ENCODE assay signal across 1 cellular context in the genomic region with DNA sequence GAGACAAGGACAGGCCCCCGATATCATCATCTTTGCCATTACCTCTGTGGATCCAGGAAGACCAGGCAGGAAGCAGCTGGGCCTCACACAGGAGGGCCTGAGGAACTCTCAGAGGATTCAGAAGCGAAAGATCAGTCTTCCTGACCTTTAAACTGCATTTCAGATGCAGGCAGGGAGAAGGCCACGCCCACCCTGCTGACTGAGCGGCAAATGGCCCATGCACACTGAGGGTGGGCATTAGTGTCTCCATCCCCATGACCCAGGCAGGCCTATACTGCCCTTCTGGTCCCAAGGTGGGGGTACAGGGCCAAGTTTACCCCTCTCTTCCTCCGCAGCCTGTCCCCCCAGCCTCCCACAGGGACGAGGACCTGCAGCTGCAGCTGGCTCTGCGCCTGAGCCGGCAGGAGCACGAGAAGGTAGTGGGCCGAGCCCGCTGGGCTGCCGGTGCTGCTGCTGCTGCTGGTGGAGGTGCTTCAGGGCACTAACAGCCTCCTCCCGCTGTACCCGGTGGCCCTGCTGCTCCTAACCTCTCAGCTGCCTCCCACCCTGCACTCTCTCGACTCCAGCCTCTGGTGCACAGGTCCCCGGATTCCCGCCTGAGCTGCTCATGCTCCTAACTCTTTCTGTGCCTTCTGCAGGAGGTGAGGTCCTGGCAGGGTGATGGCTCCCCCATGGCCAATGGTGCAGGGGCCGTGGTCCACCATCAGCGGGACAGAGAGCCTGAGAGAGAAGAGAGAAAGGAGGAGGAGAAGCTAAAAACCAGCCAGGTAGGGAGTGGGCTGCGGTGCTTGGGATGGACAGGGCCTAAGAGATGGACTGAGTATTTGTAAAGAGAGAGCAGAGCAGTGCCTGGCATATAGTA.
A peak's percentile ranks its signal among the peaks of the same experiment; 100 is the strongest.
TF ChIP-seq lines count a peak whose summit lies in the region.

No MANE protein-coding gene starts in this region.

TF ChIP-seq in HepG2, 621 proteins besides CTCF, POLR2A, EP300 and RAD21 (continued from another document and continues in another):
- TF ChIP-seq, protein P1, sequence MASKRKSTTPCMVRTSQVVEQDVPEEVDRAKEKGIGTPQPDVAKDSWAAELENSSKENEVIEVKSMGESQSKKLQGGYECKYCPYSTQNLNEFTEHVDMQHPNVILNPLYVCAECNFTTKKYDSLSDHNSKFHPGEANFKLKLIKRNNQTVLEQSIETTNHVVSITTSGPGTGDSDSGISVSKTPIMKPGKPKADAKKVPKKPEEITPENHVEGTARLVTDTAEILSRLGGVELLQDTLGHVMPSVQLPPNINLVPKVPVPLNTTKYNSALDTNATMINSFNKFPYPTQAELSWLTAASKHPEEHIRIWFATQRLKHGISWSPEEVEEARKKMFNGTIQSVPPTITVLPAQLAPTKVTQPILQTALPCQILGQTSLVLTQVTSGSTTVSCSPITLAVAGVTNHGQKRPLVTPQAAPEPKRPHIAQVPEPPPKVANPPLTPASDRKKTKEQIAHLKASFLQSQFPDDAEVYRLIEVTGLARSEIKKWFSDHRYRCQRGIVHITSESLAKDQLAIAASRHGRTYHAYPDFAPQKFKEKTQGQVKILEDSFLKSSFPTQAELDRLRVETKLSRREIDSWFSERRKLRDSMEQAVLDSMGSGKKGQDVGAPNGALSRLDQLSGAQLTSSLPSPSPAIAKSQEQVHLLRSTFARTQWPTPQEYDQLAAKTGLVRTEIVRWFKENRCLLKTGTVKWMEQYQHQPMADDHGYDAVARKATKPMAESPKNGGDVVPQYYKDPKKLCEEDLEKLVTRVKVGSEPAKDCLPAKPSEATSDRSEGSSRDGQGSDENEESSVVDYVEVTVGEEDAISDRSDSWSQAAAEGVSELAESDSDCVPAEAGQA (IDR thresholded peaks at IDR 0.05; ENCODE audit: low read depth): peak; percentile 11; the same call in 1 of the 2 replicates
- TF ChIP-seq, protein P1 (CRISPR knock-in tag; IDR thresholded peaks at IDR 0.05; ENCODE audit: borderline replicate concordance): no peak
- TF ChIP-seq ZNF83 (CRISPR knock-in tag; IDR thresholded peaks at IDR 0.05; ENCODE audit: borderline replicate concordance): 0 out of 2 replicates have a peak, but pooled peaks have one; percentile 45
- TF ChIP-seq ELF3 (CRISPR knock-in tag; IDR thresholded peaks at IDR 0.05): no peak
- TF ChIP-seq ZNF570 (CRISPR knock-in tag; IDR thresholded peaks at IDR 0.05; ENCODE audit: borderline replicate concordance): no peak
- TF ChIP-seq SNRNP70 (IDR thresholded peaks at IDR 0.05; ENCODE audit: low read depth, low read length): no peak
- no peak for TF ChIP-seq ZNF335 (CRISPR knock-in tag; IDR thresholded peaks at IDR 0.05)
- TF ChIP-seq, protein P2, sequence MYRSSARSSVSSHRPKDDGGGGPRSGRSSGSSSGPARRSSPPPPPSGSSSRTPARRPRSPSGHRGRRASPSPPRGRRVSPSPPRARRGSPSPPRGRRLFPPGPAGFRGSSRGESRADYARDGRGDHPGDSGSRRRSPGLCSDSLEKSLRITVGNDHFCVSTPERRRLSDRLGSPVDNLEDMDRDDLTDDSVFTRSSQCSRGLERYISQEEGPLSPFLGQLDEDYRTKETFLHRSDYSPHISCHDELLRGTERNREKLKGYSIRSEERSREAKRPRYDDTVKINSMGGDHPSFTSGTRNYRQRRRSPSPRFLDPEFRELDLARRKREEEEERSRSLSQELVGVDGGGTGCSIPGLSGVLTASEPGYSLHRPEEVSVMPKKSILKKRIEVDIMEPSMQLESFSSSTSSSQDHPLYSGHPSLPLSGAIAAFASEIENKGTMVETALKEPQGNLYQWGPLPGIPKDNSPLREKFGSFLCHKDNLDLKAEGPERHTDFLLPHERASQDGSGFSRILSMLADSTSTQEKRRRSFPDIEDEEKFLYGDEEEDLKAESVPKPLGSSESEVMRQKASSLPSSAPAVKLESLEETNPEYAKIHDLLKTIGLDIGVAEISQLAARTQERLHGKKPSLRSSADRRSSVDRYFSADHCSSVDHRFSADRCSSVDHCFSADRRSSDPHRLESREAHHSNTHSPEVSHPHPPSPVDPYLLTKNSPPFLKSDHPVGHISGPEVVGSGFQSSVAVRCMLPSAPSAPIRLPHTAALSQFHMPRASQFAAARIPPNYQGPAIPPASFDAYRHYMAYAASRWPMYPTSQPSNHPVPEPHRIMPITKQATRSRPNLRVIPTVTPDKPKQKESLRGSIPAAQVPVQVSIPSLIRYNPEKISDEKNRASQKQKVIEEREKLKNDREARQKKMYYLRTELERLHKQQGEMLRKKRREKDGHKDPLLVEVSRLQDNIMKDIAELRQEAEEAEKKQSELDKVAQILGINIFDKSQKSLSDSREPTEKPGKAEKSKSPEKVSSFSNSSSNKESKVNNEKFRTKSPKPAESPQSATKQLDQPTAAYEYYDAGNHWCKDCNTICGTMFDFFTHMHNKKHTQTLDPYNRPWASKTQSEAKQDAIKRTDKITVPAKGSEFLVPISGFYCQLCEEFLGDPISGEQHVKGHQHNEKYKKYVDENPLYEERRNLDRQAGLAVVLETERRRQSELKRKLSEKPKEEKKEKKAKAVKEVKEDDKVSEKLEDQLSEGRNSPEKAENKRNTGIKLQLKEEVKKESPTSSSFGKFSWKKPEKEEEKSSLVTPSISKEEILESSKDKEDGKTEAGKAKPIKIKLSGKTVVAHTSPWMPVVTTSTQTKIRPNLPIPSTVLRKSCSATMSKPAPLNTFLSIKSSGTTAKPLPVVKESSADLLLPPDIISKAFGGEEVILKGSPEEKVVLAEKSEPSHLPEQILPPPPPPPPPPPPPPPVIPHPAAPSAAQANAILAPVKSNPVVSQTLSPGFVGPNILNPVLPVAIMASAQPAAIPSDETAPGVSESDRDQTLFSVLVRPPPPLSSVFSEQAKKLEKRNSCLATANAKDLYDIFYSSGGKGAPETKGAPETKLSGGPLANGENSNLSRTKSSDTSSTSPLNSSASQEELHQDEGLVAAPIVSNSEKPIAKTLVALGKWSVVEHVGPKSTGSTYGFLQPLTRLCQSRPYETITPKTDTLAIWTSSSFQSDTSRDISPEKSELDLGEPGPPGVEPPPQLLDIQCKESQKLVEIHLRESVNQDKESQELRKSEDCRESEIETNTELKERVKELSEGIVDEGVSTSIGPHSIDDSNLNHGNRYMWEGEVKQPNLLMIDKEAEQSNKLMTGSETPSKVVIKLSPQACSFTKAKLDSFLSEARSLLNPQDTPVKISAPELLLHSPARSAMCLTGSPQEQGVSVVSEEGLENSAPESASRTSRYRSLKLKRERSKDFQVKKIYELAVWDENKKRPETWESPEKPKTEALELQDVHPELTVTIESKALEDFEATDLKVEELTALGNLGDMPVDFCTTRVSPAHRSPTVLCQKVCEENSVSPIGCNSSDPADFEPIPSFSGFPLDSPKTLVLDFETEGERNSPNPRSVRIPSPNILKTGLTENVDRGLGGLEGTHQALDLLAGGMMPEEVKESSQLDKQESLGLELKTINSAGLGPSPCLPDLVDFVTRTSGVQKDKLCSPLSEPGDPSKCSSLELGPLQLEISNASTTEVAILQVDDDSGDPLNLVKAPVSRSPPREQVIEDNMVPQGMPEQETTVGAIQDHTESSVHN (CRISPR knock-in tag; IDR thresholded peaks at IDR 0.05): no peak
- TF ChIP-seq, protein P3, sequence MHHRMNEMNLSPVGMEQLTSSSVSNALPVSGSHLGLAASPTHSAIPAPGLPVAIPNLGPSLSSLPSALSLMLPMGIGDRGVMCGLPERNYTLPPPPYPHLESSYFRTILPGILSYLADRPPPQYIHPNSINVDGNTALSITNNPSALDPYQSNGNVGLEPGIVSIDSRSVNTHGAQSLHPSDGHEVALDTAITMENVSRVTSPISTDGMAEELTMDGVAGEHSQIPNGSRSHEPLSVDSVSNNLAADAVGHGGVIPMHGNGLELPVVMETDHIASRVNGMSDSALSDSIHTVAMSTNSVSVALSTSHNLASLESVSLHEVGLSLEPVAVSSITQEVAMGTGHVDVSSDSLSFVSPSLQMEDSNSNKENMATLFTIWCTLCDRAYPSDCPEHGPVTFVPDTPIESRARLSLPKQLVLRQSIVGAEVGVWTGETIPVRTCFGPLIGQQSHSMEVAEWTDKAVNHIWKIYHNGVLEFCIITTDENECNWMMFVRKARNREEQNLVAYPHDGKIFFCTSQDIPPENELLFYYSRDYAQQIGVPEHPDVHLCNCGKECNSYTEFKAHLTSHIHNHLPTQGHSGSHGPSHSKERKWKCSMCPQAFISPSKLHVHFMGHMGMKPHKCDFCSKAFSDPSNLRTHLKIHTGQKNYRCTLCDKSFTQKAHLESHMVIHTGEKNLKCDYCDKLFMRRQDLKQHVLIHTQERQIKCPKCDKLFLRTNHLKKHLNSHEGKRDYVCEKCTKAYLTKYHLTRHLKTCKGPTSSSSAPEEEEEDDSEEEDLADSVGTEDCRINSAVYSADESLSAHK (CRISPR knock-in tag; IDR thresholded peaks at IDR 0.05; ENCODE audit: borderline replicate concordance): no peak
- TF ChIP-seq ZNF3 (CRISPR knock-in tag; IDR thresholded peaks at IDR 0.05): no peak
- no peak for TF ChIP-seq ZNF569 (CRISPR knock-in tag; IDR thresholded peaks at IDR 0.05; ENCODE audit: borderline replicate concordance)
- no peak for TF ChIP-seq SMAD9 (CRISPR knock-in tag; IDR thresholded peaks at IDR 0.05)
- TF ChIP-seq, protein P4, sequence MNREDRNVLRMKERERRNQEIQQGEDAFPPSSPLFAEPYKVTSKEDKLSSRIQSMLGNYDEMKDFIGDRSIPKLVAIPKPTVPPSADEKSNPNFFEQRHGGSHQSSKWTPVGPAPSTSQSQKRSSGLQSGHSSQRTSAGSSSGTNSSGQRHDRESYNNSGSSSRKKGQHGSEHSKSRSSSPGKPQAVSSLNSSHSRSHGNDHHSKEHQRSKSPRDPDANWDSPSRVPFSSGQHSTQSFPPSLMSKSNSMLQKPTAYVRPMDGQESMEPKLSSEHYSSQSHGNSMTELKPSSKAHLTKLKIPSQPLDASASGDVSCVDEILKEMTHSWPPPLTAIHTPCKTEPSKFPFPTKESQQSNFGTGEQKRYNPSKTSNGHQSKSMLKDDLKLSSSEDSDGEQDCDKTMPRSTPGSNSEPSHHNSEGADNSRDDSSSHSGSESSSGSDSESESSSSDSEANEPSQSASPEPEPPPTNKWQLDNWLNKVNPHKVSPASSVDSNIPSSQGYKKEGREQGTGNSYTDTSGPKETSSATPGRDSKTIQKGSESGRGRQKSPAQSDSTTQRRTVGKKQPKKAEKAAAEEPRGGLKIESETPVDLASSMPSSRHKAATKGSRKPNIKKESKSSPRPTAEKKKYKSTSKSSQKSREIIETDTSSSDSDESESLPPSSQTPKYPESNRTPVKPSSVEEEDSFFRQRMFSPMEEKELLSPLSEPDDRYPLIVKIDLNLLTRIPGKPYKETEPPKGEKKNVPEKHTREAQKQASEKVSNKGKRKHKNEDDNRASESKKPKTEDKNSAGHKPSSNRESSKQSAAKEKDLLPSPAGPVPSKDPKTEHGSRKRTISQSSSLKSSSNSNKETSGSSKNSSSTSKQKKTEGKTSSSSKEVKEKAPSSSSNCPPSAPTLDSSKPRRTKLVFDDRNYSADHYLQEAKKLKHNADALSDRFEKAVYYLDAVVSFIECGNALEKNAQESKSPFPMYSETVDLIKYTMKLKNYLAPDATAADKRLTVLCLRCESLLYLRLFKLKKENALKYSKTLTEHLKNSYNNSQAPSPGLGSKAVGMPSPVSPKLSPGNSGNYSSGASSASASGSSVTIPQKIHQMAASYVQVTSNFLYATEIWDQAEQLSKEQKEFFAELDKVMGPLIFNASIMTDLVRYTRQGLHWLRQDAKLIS (CRISPR knock-in tag; IDR thresholded peaks at IDR 0.05): no peak
- TF ChIP-seq, protein P5, sequence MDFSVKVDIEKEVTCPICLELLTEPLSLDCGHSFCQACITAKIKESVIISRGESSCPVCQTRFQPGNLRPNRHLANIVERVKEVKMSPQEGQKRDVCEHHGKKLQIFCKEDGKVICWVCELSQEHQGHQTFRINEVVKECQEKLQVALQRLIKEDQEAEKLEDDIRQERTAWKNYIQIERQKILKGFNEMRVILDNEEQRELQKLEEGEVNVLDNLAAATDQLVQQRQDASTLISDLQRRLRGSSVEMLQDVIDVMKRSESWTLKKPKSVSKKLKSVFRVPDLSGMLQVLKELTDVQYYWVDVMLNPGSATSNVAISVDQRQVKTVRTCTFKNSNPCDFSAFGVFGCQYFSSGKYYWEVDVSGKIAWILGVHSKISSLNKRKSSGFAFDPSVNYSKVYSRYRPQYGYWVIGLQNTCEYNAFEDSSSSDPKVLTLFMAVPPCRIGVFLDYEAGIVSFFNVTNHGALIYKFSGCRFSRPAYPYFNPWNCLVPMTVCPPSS (IDR thresholded peaks at IDR 0.05): no peak
- TF ChIP-seq ZNF501 (CRISPR knock-in tag; IDR thresholded peaks at IDR 0.05): no peak
- TF ChIP-seq ZNF343 (CRISPR knock-in tag; IDR thresholded peaks at IDR 0.05): no peak
- no peak for TF ChIP-seq ZNF30 (CRISPR knock-in tag; IDR thresholded peaks at IDR 0.05)
- TF ChIP-seq NR2F6 (IDR thresholded peaks at IDR 0.05): peak; percentile 46; the same call in 1 of the 2 replicates
- TF ChIP-seq NR2F6 (CRISPR knock-in tag; IDR thresholded peaks at IDR 0.05): 0 out of 2 replicates have a peak, but pooled peaks have one; percentile 54
- no peak for TF ChIP-seq AGO1 (IDR thresholded peaks at IDR 0.05; ENCODE audit: low read depth, low read length, poor library complexity, severe bottlenecking)
- TF ChIP-seq ZFX (CRISPR knock-in tag; IDR thresholded peaks at IDR 0.05; ENCODE audit: low read depth): peak; percentile 83
